ENCODE assay signal across 17 cellular contexts in the genomic region with DNA sequence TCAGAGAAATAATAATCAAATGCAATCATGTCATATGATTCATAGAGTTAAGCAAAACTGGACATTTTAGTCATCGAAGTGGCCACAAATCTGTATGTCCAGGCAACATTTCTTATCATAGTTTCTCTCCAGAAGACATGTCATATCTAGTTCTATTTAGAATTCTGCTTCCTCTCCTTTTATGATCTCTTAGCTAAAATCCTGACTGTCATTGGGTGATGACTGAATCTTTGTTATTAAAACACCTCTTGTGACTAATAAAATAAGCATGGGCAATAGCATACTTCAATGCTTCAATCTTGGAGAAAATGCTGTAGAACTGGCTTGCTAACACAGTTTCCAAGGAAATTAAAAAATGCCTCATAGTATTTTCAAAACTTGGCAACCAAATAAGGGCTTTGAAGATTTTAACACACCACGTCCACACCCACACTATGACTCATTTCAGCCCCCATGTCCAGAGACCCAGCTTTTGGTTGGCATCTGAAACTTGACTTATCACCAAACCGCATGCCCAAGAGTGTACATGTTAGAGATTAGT.
DNase-seq lines count a peak whose midpoint lies in the region; ATAC-seq lines count a peak whose summit lies in the region.
"Had no signal": no experiment of that assay in that cellular context is flagged by ENCODE, and none has a peak within 500 bp of the region (broad histone marks: within the 10 kb centered on the region; RNA-seq: fewer than 3 reads in every experiment).

No MANE protein-coding gene starts in this region.

- peaks cover 0 to 4% of the 10 kb centered on the region in 2 donors for H3K9me3 Mint-ChIP-seq in stimulated activated naive B cell treated with anti-CD40 and anti-IgM and Interleukin-4, amounts not matched to agents 10 μg/mL and 1 μg/mL and 100 μg/mL, for 72 hours
- H3K9me3 Mint-ChIP-seq: activated CD8-positive, alpha-beta T cell treated with anti-CD3 and anti-CD28 coated beads for 36 hours; activated naive CD4-positive, alpha-beta T cell treated with anti-CD3 and anti-CD28 coated beads for 36 hours; T-helper 2 cell treated with Interferon-gamma antibody and Interleukin-4, amounts not matched to agents 5 μg/mL and 100 μg/mL, for 36 hours had no signal

- no peaks in the 10 kb centered on the region for H3K36me3 Mint-ChIP-seq in stimulated activated naive B cell treated with anti-CD40 and anti-IgM and Interleukin-4, amounts not matched to agents 10 μg/mL and 1 μg/mL and 100 μg/mL, for 72 hours

- H3K4me1 Mint-ChIP-seq in stimulated activated naive B cell treated with anti-CD40 and anti-IgM and Interleukin-4, amounts not matched to agents 10 μg/mL and 1 μg/mL and 100 μg/mL, for 72 hours: peaks cover 3 to 6% of the 10 kb centered on the region in 2 donors
- H3K4me1 Mint-ChIP-seq: B cell had no signal

- no peak overlapping the region for H3K4me3 Mint-ChIP-seq in stimulated activated naive B cell treated with anti-CD40 and anti-IgM and Interleukin-4, amounts not matched to agents 10 μg/mL and 1 μg/mL and 100 μg/mL, for 72 hours
- H3K4me3 Mint-ChIP-seq: activated CD8-positive, alpha-beta T cell treated with anti-CD3 and anti-CD28 coated beads for 36 hours; activated naive CD4-positive, alpha-beta T cell treated with anti-CD3 and anti-CD28 coated beads for 36 hours; B cell; T-helper 2 cell treated with Interferon-gamma antibody and Interleukin-4, amounts not matched to agents 5 μg/mL and 100 μg/mL, for 36 hours had no signal

- H3K27me3 Mint-ChIP-seq in stimulated activated naive B cell treated with anti-CD40 and anti-IgM and Interleukin-4, amounts not matched to agents 10 μg/mL and 1 μg/mL and 100 μg/mL, for 72 hours: peaks cover 0 to 14% of the 10 kb centered on the region in 2 donors
- H3K27me3 Mint-ChIP-seq: B cell had no signal

- DNase-seq in ACHN: peak; percentile 70
- DNase-seq in HS-27A (ENCODE audit: low read depth): peak; percentile 79
- DNase-seq in astrocyte of the hippocampus (ENCODE audit: low read depth, low spot score): peak; percentile 62
- peak; percentile 82 for DNase-seq in iris pigment epithelial cell (ENCODE audit: low read depth)
- no peak for DNase-seq in medulla oblongata (ENCODE audit: extremely low spot score)
- DNase-seq in NCI-H526 treated with DMSO at 0.1 percent for 48 hours (lab: John Stamatoyannopoulos, UW): no peak
- no peak for DNase-seq in stimulated activated naive B cell treated with anti-CD40 and anti-IgM and Interleukin-4, amounts not matched to agents 10 μg/mL and 1 μg/mL and 100 μg/mL, for 72 hours
- DNase-seq in MV-4-11 (lab: John Stamatoyannopoulos, UW): no peak
- DNase-seq: activated CD8-positive, alpha-beta T cell treated with anti-CD3 and anti-CD28 coated beads for 36 hours; activated naive CD4-positive, alpha-beta T cell treated with anti-CD3 and anti-CD28 coated beads for 36 hours; dorsolateral prefrontal cortex; GDM1; NCI-H1694; right cardiac atrium; transverse colon had no signal

- in situ Hi-C loops in ACHN (cut with HindIII; ENCODE audit: low pct_ligation_motif_present, low pct_unique_long_range_greater_than_20kb, low sequenced_read_pairs): no loop called here

- H3K27ac Mint-ChIP-seq in stimulated activated naive B cell treated with anti-CD40 and anti-IgM and Interleukin-4, amounts not matched to agents 10 μg/mL and 1 μg/mL and 100 μg/mL, for 72 hours: no peak overlapping the region
- H3K27ac Mint-ChIP-seq: activated CD8-positive, alpha-beta T cell treated with anti-CD3 and anti-CD28 coated beads for 36 hours; activated naive CD4-positive, alpha-beta T cell treated with anti-CD3 and anti-CD28 coated beads for 36 hours; B cell; T-helper 2 cell treated with Interferon-gamma antibody and Interleukin-4, amounts not matched to agents 5 μg/mL and 100 μg/mL, for 36 hours had no signal

- no peak for ATAC-seq in stimulated activated naive B cell treated with anti-CD40 and anti-IgM and Interleukin-4, amounts not matched to agents 10 μg/mL and 1 μg/mL and 100 μg/mL, for 72 hours (replicated peaks)
- ATAC-seq: activated CD8-positive, alpha-beta T cell treated with anti-CD3 and anti-CD28 coated beads for 36 hours; right cardiac atrium had no signal

Comparison
In these comparisons a context has a peak if more than half of its experiments do, and no peak if none do; other contexts are left out.
1. DNase-seq: peak in ACHN (single experiment), HS-27A (single experiment), astrocyte of the hippocampus (single experiment) and iris pigment epithelial cell (single experiment); none in medulla oblongata (single experiment), NCI-H526 treated with DMSO at 0.1 percent for 48 hours (single experiment), stimulated activated naive B cell treated with anti-CD40 and anti-IgM and Interleukin-4, amounts not matched to agents 10 μg/mL and 1 μg/mL and 100 μg/mL, for 72 hours (single experiment) and MV-4-11 (single experiment).